ENCODE assay signal across 8 cellular contexts in genomic region chr5:112419050-112419595, GRCh38. TPM values are rescaled to one million over a fixed set of nuclear protein-coding genes. Genes with fewer than 3 reads are reported as not detected.
A peak's percentile ranks its signal among the peaks of the same experiment; 100 is the strongest.
DNase-seq lines count a peak whose midpoint lies in the region; ATAC-seq and TF ChIP-seq lines count a peak whose summit lies in the region.

TSS of gene EPB41L4A (minus strand) at chr5:112419277. CDS start at chr5:112419039, 238 bp downstream.

- H3K4me3 ChIP-seq in ACC112 (ENCODE audit: low read depth, low read length) (peak within 1 kb of the TSS; percentile 72), coronary artery (peak within 1 kb of the TSS; percentile 86)

- H3K4me1 ChIP-seq in ACC112 (ENCODE audit: control insufficient read depth, insufficient read depth, low read length, unreplicated experiment) = no peaks in the 10 kb centered on the region

- peak within 1 kb of the TSS; percentile 77 for H3K4me3 Mint-ChIP-seq in stimulated activated naive CD8-positive, alpha-beta T cell treated with anti-CD3 and anti-CD28 coated beads, Interleukin-15, Interleukin-2, amounts not matched to agents 100 ng/mL and 50 ng/mL, for 24 hours

- H3K36me3 ChIP-seq in ACC112 (ENCODE audit: insufficient read depth, low read length) = no peaks in the 10 kb centered on the region

- H3K27ac ChIP-seq in ACC112 (ENCODE audit: low read depth, low read length) = no peak within 1 kb of the TSS
- peak within 1 kb of the TSS; percentile 61 to 88 for H3K27ac ChIP-seq in coronary artery

- H3K9me3 Mint-ChIP-seq in stimulated activated naive CD8-positive, alpha-beta T cell treated with anti-CD3 and anti-CD28 coated beads, Interleukin-15, Interleukin-2, amounts not matched to agents 100 ng/mL and 50 ng/mL, for 24 hours = no peaks in the 10 kb centered on the region

- H3K4me1 Mint-ChIP-seq in stimulated activated naive CD8-positive, alpha-beta T cell treated with anti-CD3 and anti-CD28 coated beads, Interleukin-15, Interleukin-2, amounts not matched to agents 100 ng/mL and 50 ng/mL, for 24 hours (ENCODE audit: low read depth) = peaks cover 13% of the 10 kb centered on the region

- H3K27me3 Mint-ChIP-seq in stimulated activated naive CD8-positive, alpha-beta T cell treated with anti-CD3 and anti-CD28 coated beads, Interleukin-15, Interleukin-2, amounts not matched to agents 100 ng/mL and 50 ng/mL, for 24 hours = peaks cover 68% of the 10 kb centered on the region

- peak within 1 kb of the TSS; percentile 57 for H2AFZ ChIP-seq in ACC112 (ENCODE audit: low read length, unreplicated experiment)

- TF ChIP-seq CTCF in coronary artery (IDR thresholded peaks at IDR 0.05) = no peak

- H3K79me2 ChIP-seq in ACC112 (ENCODE audit: control insufficient read depth, insufficient read depth, low read length, unreplicated experiment) = no peaks in the 10 kb centered on the region

- no peaks in the 10 kb centered on the region for H3K36me3 Mint-ChIP-seq in stimulated activated naive CD8-positive, alpha-beta T cell treated with anti-CD3 and anti-CD28 coated beads, Interleukin-15, Interleukin-2, amounts not matched to agents 100 ng/mL and 50 ng/mL, for 24 hours (ENCODE audit: low read depth)

- ATAC-seq in GM18505 (IDR thresholded peaks at IDR 0.05; ENCODE audit: unreplicated experiment) = peak; percentile 29
- peak; percentile 41 for ATAC-seq in left lobe of liver
- ATAC-seq in GM18861 (IDR thresholded peaks at IDR 0.05; ENCODE audit: unreplicated experiment) = no peak

- peak within 1 kb of the TSS; percentile 19 for H3K27ac Mint-ChIP-seq in stimulated activated naive CD8-positive, alpha-beta T cell treated with anti-CD3 and anti-CD28 coated beads, Interleukin-15, Interleukin-2, amounts not matched to agents 100 ng/mL and 50 ng/mL, for 24 hours

- peaks cover 84% of the 10 kb centered on the region for H3K27me3 ChIP-seq in ACC112 (ENCODE audit: insufficient read depth, low read length)

- DNase-seq in NCI-H774 (lab: John Stamatoyannopoulos, UW) (peak; percentile 41), coronary artery (ENCODE audit: low spot score) (no peak), left lobe of liver (ENCODE audit: low spot score) (peak; percentile 48)
- no peak for DNase-seq in stimulated activated CD4-positive, alpha-beta T cell treated with anti-CD3 and anti-CD28 coated beads, Interleukin-4, amount 100 ng/mL, for 4 hours

- no peak for TF ChIP-seq POLR2A in GM18505 (IDR thresholded peaks at IDR 0.05; ENCODE audit: borderline replicate concordance, extremely low read depth, insufficient read depth, insufficient read length)

RNA-seq across cellular contexts. Expression of gene EPB41L4A, which starts in this region (rescaled TPM):
- 3.1 TPM for total RNA-seq in left lobe of liver

Comparison
In these comparisons a context has a peak if more than half of its experiments do, and no peak if none do; other contexts are left out.
1. DNase-seq: peak in NCI-H774 (single experiment) and left lobe of liver (single experiment); none in coronary artery (single experiment) and stimulated activated CD4-positive, alpha-beta T cell treated with anti-CD3 and anti-CD28 coated beads, Interleukin-4, amount 100 ng/mL, for 4 hours (0 of 2).